In the genomic region with DNA sequence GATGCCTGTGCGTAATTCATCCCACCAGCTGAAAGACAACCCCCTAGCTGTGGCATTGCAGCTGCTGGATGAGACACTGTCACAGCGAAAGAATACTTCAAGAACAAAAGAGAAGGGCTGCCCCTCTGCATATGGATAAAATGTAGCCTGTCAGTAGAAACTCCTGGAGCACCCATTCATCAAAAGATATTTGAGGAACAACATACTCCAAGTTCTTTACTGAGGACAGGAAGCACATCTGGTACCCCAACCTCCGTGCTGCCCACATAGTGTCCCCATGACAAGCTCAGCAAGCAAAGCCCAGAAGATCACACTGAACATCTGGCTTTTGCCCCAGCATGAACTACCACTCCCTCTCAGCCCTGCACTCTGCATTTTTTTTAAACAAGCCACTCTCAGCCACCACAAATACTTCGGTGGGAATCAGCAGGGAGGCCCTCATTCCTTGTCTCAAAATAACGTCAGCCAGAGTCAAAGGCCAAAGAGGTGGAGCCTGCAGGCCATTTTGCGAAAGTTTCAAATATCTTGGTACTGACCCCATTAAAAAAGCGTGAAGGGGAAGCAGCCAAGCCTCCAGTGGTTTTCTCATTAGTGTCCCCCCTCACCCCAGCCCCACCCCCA, we compare ENCODE assay signal across 8 cellular contexts. TPM values are rescaled to one million over a fixed set of nuclear protein-coding genes. Genes with fewer than 3 reads are reported as not detected.
A peak's percentile ranks its signal among the peaks of the same experiment; 100 is the strongest.
DNase-seq lines count a peak whose midpoint lies in the region; ATAC-seq and TF ChIP-seq lines count a peak whose summit lies in the region.

No MANE protein-coding gene starts in this region.

- H3K4me1 ChIP-seq in duodenal mucosa (ENCODE audit: control insufficient read depth in 1 of 2, insufficient read depth in 2 of 2, low read length in 2 of 2), result peaks cover 20 to 32% of the 10 kb centered on the region in 2 donors

- H3K27ac ChIP-seq in duodenal mucosa (ENCODE audit: low read depth, low read length), result peak overlapping the region; percentile 70

- no peaks in the 10 kb centered on the region for H3K9me3 Mint-ChIP-seq in activated naive CD4-positive, alpha-beta T cell treated with anti-CD3 and anti-CD28 coated beads, Interleukin-2, amount 10 ng/mL, durations not matched to agents 7 days and 5 days
- H3K9me3 Mint-ChIP-seq in memory B cell (no peaks in the 10 kb centered on the region), type B pancreatic cell (peaks cover 5% of the 10 kb centered on the region)

- H3K27me3 Mint-ChIP-seq in activated naive CD4-positive, alpha-beta T cell treated with anti-CD3 and anti-CD28 coated beads, Interleukin-2, amount 10 ng/mL, durations not matched to agents 7 days and 5 days, result no peaks in the 10 kb centered on the region
- no peaks in the 10 kb centered on the region for H3K27me3 Mint-ChIP-seq in memory B cell
- no peaks in the 10 kb centered on the region for H3K27me3 Mint-ChIP-seq in type B pancreatic cell

- ATAC-seq in memory B cell (ENCODE audit: low read depth), result no peak

- DNase-seq in activated naive CD4-positive, alpha-beta T cell treated with anti-CD3 and anti-CD28 coated beads, Interleukin-2, amount 10 ng/mL, durations not matched to agents 7 days and 5 days, result no peak
- DNase-seq in activated naive CD4-positive, alpha-beta T cell treated with Interleukin-2 at 50 U/mL for 16 hours, result no peak
- DNase-seq in RKO (ENCODE audit: low spot score) (peak; percentile 68), memory B cell (ENCODE audit: low spot score in 2 of 2) (no peak), type B pancreatic cell (ENCODE audit: extremely low spot score, unreplicated experiment) (no peak), KG1 (lab: John Stamatoyannopoulos, UW) (no peak), NCI-H1436 (lab: John Stamatoyannopoulos, UW) (no peak)

- peak overlapping the region; percentile 93 for H3K4me3 Mint-ChIP-seq in activated naive CD4-positive, alpha-beta T cell treated with anti-CD3 and anti-CD28 coated beads, Interleukin-2, amount 10 ng/mL, durations not matched to agents 7 days and 5 days
- H3K4me3 Mint-ChIP-seq in memory B cell (peak overlapping the region; percentile 27), type B pancreatic cell (peak overlapping the region; percentile 96)

- CTCF ChIA-PET in activated naive CD4-positive, alpha-beta T cell treated with anti-CD3 and anti-CD28 coated beads, Interleukin-2, amount 10 ng/mL, durations not matched to agents 7 days and 5 days (lab: Charles Lee), result interaction anchor here (0.7 to 3.0 kb wide), 3 partner anchors 9 to 97 kb away, joined by 3 to 14 read pairs (median 3); no protein-coding TSS in a partner anchor

- no peak overlapping the region for H3K27ac Mint-ChIP-seq in activated naive CD4-positive, alpha-beta T cell treated with anti-CD3 and anti-CD28 coated beads, Interleukin-2, amount 10 ng/mL, durations not matched to agents 7 days and 5 days
- H3K27ac Mint-ChIP-seq in memory B cell (no peak overlapping the region), type B pancreatic cell (peak overlapping the region; percentile 95)

- H3K4me1 Mint-ChIP-seq in activated naive CD4-positive, alpha-beta T cell treated with anti-CD3 and anti-CD28 coated beads, Interleukin-2, amount 10 ng/mL, durations not matched to agents 7 days and 5 days, result peaks cover 57% of the 10 kb centered on the region
- H3K4me1 Mint-ChIP-seq in memory B cell (peaks cover 23% of the 10 kb centered on the region), type B pancreatic cell (ENCODE audit: unreplicated experiment) (peaks cover 43% of the 10 kb centered on the region)

- no peaks in the 10 kb centered on the region for H3K36me3 ChIP-seq in duodenal mucosa (ENCODE audit: control insufficient read depth in 1 of 2, insufficient read depth in 2 of 2, low read length in 2 of 2)

- peak overlapping the region; percentile 23 to 96 for H3K9ac ChIP-seq in duodenal mucosa (ENCODE audit: low read depth in 1 of 2, low read length in 2 of 2)

- peak; percentile 20 for TF ChIP-seq CTCF in type B pancreatic cell (conservative IDR thresholded peaks at IDR 0.05)

- no peaks in the 10 kb centered on the region for H3K9me3 ChIP-seq in duodenal mucosa (ENCODE audit: control insufficient read depth in 1 of 2, low read length in 2 of 2)

- H3K27me3 ChIP-seq in duodenal mucosa (ENCODE audit: control insufficient read depth in 1 of 2, insufficient read depth in 2 of 2, low read length in 2 of 2), result no peaks in the 10 kb centered on the region

- H3K4me3 ChIP-seq in duodenal mucosa (ENCODE audit: low read depth in 1 of 2, low read length in 2 of 2), result peak overlapping the region; percentile 96 to 97

- H3K36me3 Mint-ChIP-seq in activated naive CD4-positive, alpha-beta T cell treated with anti-CD3 and anti-CD28 coated beads, Interleukin-2, amount 10 ng/mL, durations not matched to agents 7 days and 5 days, result peaks cover 18% of the 10 kb centered on the region
- peaks cover 2% of the 10 kb centered on the region for H3K36me3 Mint-ChIP-seq in memory B cell
- peaks cover 34% of the 10 kb centered on the region for H3K36me3 Mint-ChIP-seq in type B pancreatic cell

RNA-seq across cellular contexts. Expression of a gene that starts 1.7 kb away (rescaled TPM):
- 85.8 and 173 TPM in 2 replicates for total RNA-seq in type B pancreatic cell (ENCODE audit: low replicate concordance)

Comparison
In these comparisons a context has a peak if more than half of its experiments do, and no peak if none do; other contexts are left out.
1. H3K4me3 Mint-ChIP-seq: peak in every context shown above with its lines; median percentile 96 in type B pancreatic cell; 93 in activated naive CD4-positive, alpha-beta T cell treated with anti-CD3 and anti-CD28 coated beads, Interleukin-2, amount 10 ng/mL, durations not matched to agents 7 days and 5 days; 27 in memory B cell.